In the genomic region with DNA sequence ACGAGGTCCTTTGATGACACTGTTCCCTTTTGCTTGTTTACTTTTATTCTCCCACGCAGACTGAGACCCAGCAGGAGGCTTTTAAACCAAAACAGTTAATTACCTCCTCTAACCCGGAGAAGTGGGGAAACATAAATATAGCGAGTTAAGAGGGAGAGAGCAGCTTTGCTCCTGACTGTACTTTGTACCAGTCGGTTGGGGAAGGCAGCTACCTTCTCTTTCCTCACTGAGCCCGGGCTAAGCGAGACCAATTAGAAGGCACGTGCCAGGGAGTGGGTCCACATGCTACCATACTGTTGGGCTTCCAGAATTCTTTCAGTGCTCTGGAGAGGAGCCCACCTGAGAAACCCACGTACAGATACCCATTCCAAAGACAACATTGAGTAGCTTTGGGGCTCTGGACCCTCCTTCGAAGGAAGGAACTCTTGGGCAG, we compare ENCODE assay signal across 10 cellular contexts.
"Had no signal": no experiment of that assay in that cellular context is flagged by ENCODE, and none has a peak within 500 bp of the region (broad histone marks: within the 10 kb centered on the region; RNA-seq: fewer than 3 reads in every experiment).

No MANE protein-coding gene starts in this region.

- H3K4me3 Mint-ChIP-seq: activated CD8-positive, alpha-beta T cell treated with anti-CD3 and anti-CD28 coated beads for 36 hours; immature natural killer cell; mesothelial cell of epicardium had no signal

- H3K27me3 Mint-ChIP-seq: activated CD8-positive, alpha-beta T cell treated with anti-CD3 and anti-CD28 coated beads for 36 hours had no signal

- H3K36me3 Mint-ChIP-seq: mesothelial cell of epicardium had no signal

- H3K27ac Mint-ChIP-seq: activated CD8-positive, alpha-beta T cell treated with anti-CD3 and anti-CD28 coated beads for 36 hours; immature natural killer cell; mesothelial cell of epicardium had no signal

- DNase-seq: activated CD4-positive, alpha-beta T cell treated with anti-CD3 and anti-CD28 coated beads for 4 hours; activated CD8-positive, alpha-beta memory T cell treated with anti-CD3 and anti-CD28 coated beads, Interleukin-2, amount 50 U/mL, for 48 hours; activated CD8-positive, alpha-beta T cell treated with anti-CD3 and anti-CD28 coated beads for 36 hours; foreskin keratinocyte; immature natural killer cell; lower lobe of right lung; stimulated activated CD4-positive, alpha-beta T cell treated with anti-CD3 and anti-CD28 coated beads, Interleukin-4, amount 100 ng/mL, for 4 hours; stomach had no signal

- ATAC-seq: activated CD8-positive, alpha-beta T cell treated with anti-CD3 and anti-CD28 coated beads for 36 hours; lower lobe of right lung had no signal

- H3K4me1 Mint-ChIP-seq: immature natural killer cell, mesothelial cell of epicardium had no signal

- H3K9me3 ChIP-seq: ascending aorta, lower lobe of right lung, stomach had no signal
